In the genomic region with DNA sequence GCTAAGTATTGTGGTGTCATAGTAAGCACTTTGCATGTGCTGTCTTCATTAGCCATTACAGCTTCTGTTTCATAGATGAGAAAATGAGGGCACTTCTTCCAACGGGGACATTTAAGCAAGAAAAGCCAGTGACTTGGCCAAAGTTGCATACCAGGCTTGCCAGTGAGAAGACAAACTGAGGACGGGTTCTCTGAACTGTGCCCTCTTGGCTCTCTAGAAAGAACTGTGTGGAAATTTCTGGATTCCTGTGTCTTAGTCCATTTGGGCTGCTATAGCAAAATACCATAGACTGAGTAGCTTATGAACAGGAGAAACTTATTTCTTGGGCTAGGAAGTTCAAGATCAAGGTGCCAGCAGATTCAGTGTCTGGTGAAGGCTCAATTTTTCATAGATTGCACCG, we compare ENCODE assay signal across 16 cellular contexts. TPM values are rescaled to one million over a fixed set of nuclear protein-coding genes. Genes with fewer than 3 reads are reported as not detected.
DNase-seq lines count a peak whose midpoint lies in the region; ATAC-seq and TF ChIP-seq lines count a peak whose summit lies in the region.
"Had no signal": no experiment of that assay in that cellular context is flagged by ENCODE, and none has a peak within 500 bp of the region (broad histone marks: within the 10 kb centered on the region; RNA-seq: fewer than 3 reads in every experiment).

No MANE protein-coding gene starts in this region.

- H3K36me3 ChIP-seq in RWPE2 (ENCODE audit: low read depth) (peaks cover 13% of the 10 kb centered on the region; the same call in 1 of the 2 replicates), right lobe of liver (no peaks in the 10 kb centered on the region), subcutaneous abdominal adipose tissue (ENCODE audit: control insufficient read depth in 5 of 5, insufficient read depth in 5 of 5, low read length in 5 of 5) (peaks cover 0 to 20% (median 9%) of the 10 kb centered on the region in 5 donors)
- H3K36me3 ChIP-seq: BE2C had no signal

- no peak for DNase-seq in RWPE2 (ENCODE audit: low spot score)
- peak; percentile 31 for DNase-seq in coronary artery (ENCODE audit: low spot score)
- DNase-seq in right lobe of liver, result peak in 1 of 3 donors; percentile 72
- DNase-seq in NCI-H1417 treated with DMSO at 0.1 percent for 48 hours (lab: John Stamatoyannopoulos, UW), result no peak
- no peak for DNase-seq in islet precursor cell
- no peak for DNase-seq in KBM-7
- DNase-seq: BE2C; CD4-positive, alpha-beta memory T cell; DMS79; HCEC 1CT; HFFc6 had no signal

- intact Hi-C loops in right lobe of liver (cut with DNase I), result no loop called here

- no peaks in the 10 kb centered on the region for H3K9me3 ChIP-seq in RWPE2 (ENCODE audit: severe bottlenecking)
- no peaks in the 10 kb centered on the region for H3K9me3 ChIP-seq in right lobe of liver
- no peaks in the 10 kb centered on the region for H3K9me3 ChIP-seq in subcutaneous abdominal adipose tissue (ENCODE audit: control insufficient read depth in 5 of 5, low read length in 5 of 5)
- H3K9me3 ChIP-seq: A549, BE2C had no signal

- TF ChIP-seq CTCF in RWPE2 (IDR thresholded peaks at IDR 0.05; ENCODE audit: poor library complexity, severe bottlenecking) (no peak), coronary artery (IDR thresholded peaks at IDR 0.05) (no peak), right lobe of liver (IDR thresholded peaks at IDR 0.05) (no peak)

- H3K4me3 ChIP-seq in RWPE2 (ENCODE audit: severe bottlenecking), result no peak overlapping the region
- H3K4me3 ChIP-seq in coronary artery, result no peak overlapping the region
- H3K4me3 ChIP-seq in right lobe of liver, result no peak overlapping the region
- no peak overlapping the region for H3K4me3 ChIP-seq in subcutaneous abdominal adipose tissue (ENCODE audit: low read depth in 1 of 5, low read length in 5 of 5)
- H3K4me3 ChIP-seq: A549, GM12878 had no signal

- no peak for ATAC-seq in RWPE2 (ENCODE audit: low read depth)
- ATAC-seq in right lobe of liver, result peak; percentile 46 to 72 (median 60)
- ATAC-seq: A549, GM12878 had no signal

- no peak overlapping the region for H3K9ac ChIP-seq in subcutaneous abdominal adipose tissue (ENCODE audit: low read length in 5 of 5)

- H3K27ac ChIP-seq in RWPE2 (ENCODE audit: poor library complexity, severe bottlenecking), result peak overlapping the region; percentile 19
- H3K27ac ChIP-seq in coronary artery, result no peak overlapping the region
- peak overlapping the region; percentile 12 to 95 (median 87) for H3K27ac ChIP-seq in right lobe of liver
- peak overlapping the region; percentile 93 for H3K27ac ChIP-seq in subcutaneous abdominal adipose tissue (ENCODE audit: low read depth, low read length)
- H3K27ac ChIP-seq: A549, C4-2B, HL-60 had no signal

- TF ChIP-seq POLR2A in right lobe of liver (IDR thresholded peaks at IDR 0.05), result no peak

- in situ Hi-C loops in KBM-7 (cut with MboI; ENCODE audit: low pct_unique_long_range_greater_than_20kb, low sequenced_read_pairs), result no loop called here

- WGBS in right lobe of liver (ENCODE audit: insufficient coverage, low coverage, low lambda C conversion rate, missing lambda C conversion rate), result 40% methylated on average over 3 of the region's 3 CpGs

- H3K4me1 ChIP-seq in RWPE2 (ENCODE audit: insufficient read depth, poor library complexity, severe bottlenecking) (peaks cover 26% of the 10 kb centered on the region), right lobe of liver (peaks cover 0 to 63% (median 25%) of the 10 kb centered on the region in 4 donors), subcutaneous abdominal adipose tissue (ENCODE audit: control insufficient read depth in 5 of 5, insufficient read depth in 5 of 5, low read length in 5 of 5) (peaks cover 11 to 85% (median 74%) of the 10 kb centered on the region in 5 donors)

- H3K27me3 ChIP-seq in RWPE2 (ENCODE audit: insufficient read depth, poor library complexity, severe bottlenecking) (no peaks in the 10 kb centered on the region), right lobe of liver (no peaks in the 10 kb centered on the region), subcutaneous abdominal adipose tissue (ENCODE audit: control insufficient read depth in 5 of 5, insufficient read depth in 4 of 5, low read length in 5 of 5) (no peaks in the 10 kb centered on the region)
- H3K27me3 ChIP-seq: BE2C had no signal

RNA-seq across cellular contexts. Expression of a gene that starts 13.3 kb away (rescaled TPM):
- 10 to 100 TPM; 29.0 to 60.6 (median 43.1) TPM for total RNA-seq in right lobe of liver

Comparison
In these comparisons a context has a peak if more than half of its experiments do, and no peak if none do; other contexts are left out.
1. H3K27ac ChIP-seq: peak in RWPE2 (single experiment), right lobe of liver (3 of 3) and subcutaneous abdominal adipose tissue (single experiment); none in coronary artery (0 of 2).